15 cellular contexts compared by ENCODE assay signal in the genomic region with DNA sequence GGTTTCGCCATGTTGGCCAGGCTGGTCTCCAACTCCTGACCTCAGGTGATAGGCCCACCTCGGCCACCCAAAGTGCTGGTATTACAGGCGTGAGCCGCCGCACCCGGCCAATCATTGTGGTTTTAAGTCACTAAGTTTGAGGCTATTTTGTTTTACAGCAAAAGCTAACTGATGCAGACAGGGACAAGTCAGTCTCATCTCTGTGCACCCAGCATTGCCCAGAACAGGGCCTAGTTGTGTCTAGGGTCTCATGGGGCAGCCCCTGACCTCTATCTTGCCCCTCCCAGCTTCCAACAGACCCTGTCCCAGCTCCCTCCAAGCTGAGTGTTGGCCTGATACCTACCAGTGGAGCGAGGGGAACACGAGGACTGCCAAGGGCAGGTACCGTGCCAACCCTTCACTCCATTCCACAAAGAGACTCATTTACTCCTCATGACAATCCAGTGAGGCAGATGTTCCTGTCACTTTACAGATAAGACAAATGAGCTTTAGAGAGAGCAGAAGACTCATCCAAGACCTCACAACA. TPM values are rescaled to one million over a fixed set of nuclear protein-coding genes. Genes with fewer than 3 reads are reported as not detected.
DNase-seq lines count a peak whose midpoint lies in the region; ATAC-seq and TF ChIP-seq lines count a peak whose summit lies in the region.
"Had no signal": no experiment of that assay in that cellular context is flagged by ENCODE, and none has a peak within 500 bp of the region (broad histone marks: within the 10 kb centered on the region; RNA-seq: fewer than 3 reads in every experiment).

No MANE protein-coding gene starts in this region.

- TF ChIP-seq CTCF in MCF 10A (IDR thresholded peaks at IDR 0.05; ENCODE audit: unreplicated experiment): no peak
- TF ChIP-seq CTCF in mammary epithelial cell (conservative IDR thresholded peaks at IDR 0.05 in 1 of 2, IDR thresholded peaks at IDR 0.05 in 1 of 2; ENCODE audit: extremely low read depth in 1 of 2, insufficient read depth in 1 of 2, low read depth in 1 of 2, low read length in 2 of 2): no peak
- no peak for TF ChIP-seq CTCF in Panc1 (IDR thresholded peaks at IDR 0.05)
- TF ChIP-seq CTCF in foreskin keratinocyte (conservative IDR thresholded peaks at IDR 0.05): no peak
- no peak for TF ChIP-seq CTCF in GM20000 (IDR thresholded peaks at IDR 0.05; ENCODE audit: extremely low read depth, missing control alignments)

- no TSS peak for BruUV-seq in MCF 10A (replicated peaks; lab: Mats Ljungman, UMichigan)
- BruUV-seq in mammary epithelial cell (replicated peaks; lab: Mats Ljungman, UMichigan): no TSS peak
- TSS peak; percentile 50 for BruUV-seq in Panc1 (replicated peaks; lab: Mats Ljungman, UMichigan)

- H3K4me1 Mint-ChIP-seq in MCF 10A (ENCODE audit: insufficient read depth, unreplicated experiment): peaks cover 16% of the 10 kb centered on the region

- POLR2A ChIA-PET in MCF 10A (lab: Yijun Ruan, JAX) (interaction anchor here (1.1 to 13.1 kb wide), 6 partner anchors 8 to 45 kb away, joined by 3 to 198 read pairs (median 8); a partner anchor contains a TSS), Panc1 (lab: Charles Lee) (interaction anchor here (0.5 kb wide), 1 partner anchor 16 kb away, joined by 3 read pairs; no protein-coding TSS in a partner anchor)

- H3K27me3 ChIP-seq in mammary epithelial cell (ENCODE audit: insufficient read depth, low read length) (no peaks in the 10 kb centered on the region), Panc1 (ENCODE audit: control insufficient read depth, insufficient read depth, low read length) (no peaks in the 10 kb centered on the region), foreskin keratinocyte (no peaks in the 10 kb centered on the region)

- H3K9me3 ChIP-seq in mammary epithelial cell (replicated peaks; ENCODE audit: insufficient read depth, low read length) (no peaks in the 10 kb centered on the region), Panc1 (ENCODE audit: control insufficient read depth, insufficient read depth, low read depth, low read length) (peaks cover 6% of the 10 kb centered on the region; the same call in 1 of the 2 replicates)
- H3K9me3 ChIP-seq: HAP-1 had no signal

- H3K79me2 ChIP-seq in mammary epithelial cell (ENCODE audit: insufficient read depth, low read length): peaks cover 6% of the 10 kb centered on the region

- H3K36me3 ChIP-seq in mammary epithelial cell (ENCODE audit: insufficient read depth, low read length) (peaks cover 34% of the 10 kb centered on the region), Panc1 (ENCODE audit: control insufficient read depth, insufficient read depth, low read length) (no peaks in the 10 kb centered on the region)

- DNase-seq in MCF 10A (ENCODE audit: unreplicated experiment) (no peak), mammary epithelial cell (no peak), Panc1 (ENCODE audit: low read depth, low spot score) (no peak), foreskin keratinocyte (no peak), GM20000 (ENCODE audit: low spot score) (no peak), NCI-H2227 (lab: John Stamatoyannopoulos, UW; ENCODE audit: unreplicated experiment) (no peak)
- DNase-seq in stimulated activated CD4-positive, alpha-beta T cell treated with anti-CD3 and anti-CD28 coated beads, Interleukin-4, amount 100 ng/mL, for 24 hours: no peak
- DNase-seq: COR-L47, IMR-90, Kasumi-1, NCI-H1105 treated with DMSO at 0.1 percent for 48 hours, NCI-H187, NCI-H774 had no signal

- H3K4me2 ChIP-seq in mammary epithelial cell (ENCODE audit: insufficient read depth, low read depth, low read length): no peak overlapping the region

- in situ Hi-C loops in mammary epithelial cell (cut with MboI; ENCODE audit: low sequenced_read_pairs in 2 of 2) (no loop called here), Panc1 (cut with HindIII; ENCODE audit: low pct_unique_long_range_greater_than_20kb, low sequenced_read_pairs) (no loop called here)

- H3K27ac Mint-ChIP-seq in MCF 10A (ENCODE audit: low read depth, unreplicated experiment): peak overlapping the region; percentile 78

- peaks cover 44% of the 10 kb centered on the region for H3K36me3 Mint-ChIP-seq in MCF 10A (ENCODE audit: insufficient read depth, unreplicated experiment)

- peaks cover 3% of the 10 kb centered on the region for H4K20me1 ChIP-seq in mammary epithelial cell (ENCODE audit: insufficient read depth, low read length)

- intact Hi-C loops in MCF 10A (cut with micrococcal nuclease): no loop called here
- intact Hi-C loops in mammary epithelial cell (cut with micrococcal nuclease): loop anchor here (5.0 kb wide), 1 partner anchor 47 kb away; no protein-coding TSS in a partner anchor
- intact Hi-C loops in Panc1 (cut with micrococcal nuclease; ENCODE audit: unreplicated experiment): no loop called here

- no peak overlapping the region for H3K9ac ChIP-seq in mammary epithelial cell (ENCODE audit: insufficient read depth, low read length)

- H2AFZ ChIP-seq in mammary epithelial cell (ENCODE audit: low read depth, low read length): no peak overlapping the region

- H3K27me3 Mint-ChIP-seq in MCF 10A (ENCODE audit: insufficient read depth, unreplicated experiment): no peaks in the 10 kb centered on the region

- no peak overlapping the region for H3K4me3 ChIP-seq in mammary epithelial cell (replicated peaks in 1 of 3; ENCODE audit: insufficient read depth in 1 of 3, low read depth in 2 of 3, low read length in 3 of 3)
- no peak overlapping the region for H3K4me3 ChIP-seq in Panc1 (ENCODE audit: low read depth in 2 of 2, low read length in 2 of 2)
- H3K4me3 ChIP-seq: HAP-1 had no signal

- no peaks in the 10 kb centered on the region for H3K9me3 Mint-ChIP-seq in MCF 10A (ENCODE audit: unreplicated experiment)

- CTCF ChIA-PET in MCF 10A (lab: Yijun Ruan, JAX): interaction anchor here (0.7 to 6.2 kb wide), 7 partner anchors 19 to 156 kb away, joined by 3 to 45 read pairs (median 3); a partner anchor contains a TSS
- CTCF ChIA-PET in mammary epithelial cell (lab: Charles Lee; ENCODE audit: low non-redundant PET): no interaction called here
- CTCF ChIA-PET in Panc1 (lab: Charles Lee): no interaction called here

- WGBS in mammary epithelial cell (ENCODE audit: low coverage, missing lambda C conversion rate): 100% methylated on average over 7 of the region's 9 CpGs

- H3K27ac ChIP-seq in mammary epithelial cell (ENCODE audit: insufficient read depth, low read depth, low read length) (no peak overlapping the region), Panc1 (ENCODE audit: low read length) (0 out of 2 replicates have a peak overlapping the region, but pooled peaks have one; percentile 31), foreskin keratinocyte (peak overlapping the region; percentile 37)

- peaks cover 25% of the 10 kb centered on the region for H3K4me1 ChIP-seq in mammary epithelial cell (ENCODE audit: insufficient read depth, low read length)
- peaks cover 6% of the 10 kb centered on the region for H3K4me1 ChIP-seq in Panc1 (ENCODE audit: control insufficient read depth, insufficient read depth, low read length)
- peaks cover 13% of the 10 kb centered on the region for H3K4me1 ChIP-seq in foreskin keratinocyte

- dilution Hi-C loops in mammary epithelial cell (cut with HindIII; ENCODE audit: low sequenced_read_pairs): loop anchor here (5.0 kb wide), 1 partner anchor 37 kb away; no protein-coding TSS in a partner anchor

- ATAC-seq in Panc1: no peak
- no peak for ATAC-seq in foreskin keratinocyte

- H3K4me3 Mint-ChIP-seq in MCF 10A (ENCODE audit: unreplicated experiment): no peak overlapping the region
- H3K4me3 Mint-ChIP-seq: CD14-positive monocyte had no signal

RNA-seq across cellular contexts. Expression of a gene that starts 8.9 kb away (rescaled TPM):
- total RNA-seq in MCF 10A (2022): 353 and 488 TPM in 2 replicates
- 100 to 1,000 TPM; 106 to 235 TPM for total RNA-seq in mammary epithelial cell
- polyA plus RNA-seq in mammary epithelial cell: 68.3 TPM
- polyA minus RNA-seq in mammary epithelial cell: 119 TPM
- 97.1 TPM for total RNA-seq in Panc1 (2021; ENCODE audit: unreplicated experiment)
- 109 TPM for polyA plus RNA-seq in Panc1 (2012; ENCODE audit: insufficient read length)
- total RNA-seq in foreskin keratinocyte: 81.2 and 198 TPM in 2 replicates
- 115 and 292 TPM in 2 replicates for polyA plus RNA-seq in foreskin keratinocyte

RNA-seq across cellular contexts. Expression of a gene that starts 18.7 kb away (rescaled TPM):
- total RNA-seq in MCF 10A (2022) (477 and 598 TPM in 2 replicates), mammary epithelial cell (100 to 1,000 TPM; 238 to 248 TPM), Panc1 (2021; ENCODE audit: unreplicated experiment) (35.6 TPM), foreskin keratinocyte (72.4 and 207 TPM in 2 replicates)
- polyA plus RNA-seq in mammary epithelial cell (117 TPM), foreskin keratinocyte (74.9 and 203 TPM in 2 replicates)
- polyA minus RNA-seq in mammary epithelial cell: 43.1 TPM
- 41.6 TPM for polyA plus RNA-seq in Panc1 (2012; ENCODE audit: insufficient read length)

RNA-seq across cellular contexts. Expression of a gene that starts 52.3 kb away (rescaled TPM):
- 8.2 and 8.4 TPM in 2 replicates for total RNA-seq in MCF 10A (2022)
- total RNA-seq in mammary epithelial cell: 10 to 100 TPM; 16.9 to 48.3 TPM
- 26.7 TPM for polyA plus RNA-seq in mammary epithelial cell
- polyA minus RNA-seq in mammary epithelial cell: 13.6 TPM
- total RNA-seq in Panc1 (2021; ENCODE audit: unreplicated experiment): 44.9 TPM
- 74.8 TPM for polyA plus RNA-seq in Panc1 (2012; ENCODE audit: insufficient read length)
- 26.7 and 35.6 TPM in 2 replicates for total RNA-seq in foreskin keratinocyte
- polyA plus RNA-seq in foreskin keratinocyte: 39.3 and 53.5 TPM in 2 replicates
